In genomic region chr1:203655656-203656055, GRCh38 we compare ENCODE assay signal across 28 cellular contexts. TPM values are rescaled to one million over a fixed set of nuclear protein-coding genes. Genes with fewer than 3 reads are reported as not detected.
DNase-seq lines count a peak whose midpoint lies in the region; ATAC-seq and TF ChIP-seq lines count a peak whose summit lies in the region.
"Had no signal": no experiment of that assay in that cellular context is flagged by ENCODE, and none has a peak within 500 bp of the region (broad histone marks: within the 10 kb centered on the region; RNA-seq: fewer than 3 reads in every experiment).

No MANE protein-coding gene starts in this region.

- H3K4me3 Mint-ChIP-seq in activated CD4-positive, alpha-beta T cell treated with anti-CD3 and anti-CD28 coated beads for 36 hours = no peak overlapping the region
- no peak overlapping the region for H3K4me3 Mint-ChIP-seq in CD8-positive, alpha-beta T cell
- no peak overlapping the region for H3K4me3 Mint-ChIP-seq in activated T-helper 1 cell treated with anti-CD3 and anti-CD28 coated beads, Interleukin-12 subunit alpha, Interleukin-12 subunit beta, Interleukin-2, Interleukin-4 antibody, amounts not matched to agents 30 ng/mL and 10 ng/mL and 1 ng/mL, durations not matched to agents 14 hours and 24 hours and 36 hours
- no peak overlapping the region for H3K4me3 Mint-ChIP-seq in mesothelial cell of epicardium
- H3K4me3 Mint-ChIP-seq: activated B cell treated with CpG ODN at 0.5 μM for 24 hours; activated naive CD4-positive, alpha-beta T cell treated with anti-CD3 and anti-CD28 coated beads, Interleukin-2, amount 10 ng/mL, durations not matched to agents 7 days and 5 days; nephron had no signal

- POLR2A ChIA-PET in activated CD4-positive, alpha-beta T cell treated with anti-CD3 and anti-CD28 coated beads for 36 hours (lab: Charles Lee) = no interaction called here
- POLR2A ChIA-PET in CD8-positive, alpha-beta T cell (lab: Charles Lee) = interaction anchor here (1.3 kb wide), 1 partner anchor 30 kb away, joined by 3 read pairs; no protein-coding TSS in a partner anchor

- no peak for TF ChIP-seq CTCF in CD8-positive, alpha-beta T cell (IDR thresholded peaks at IDR 0.05)
- no peak for TF ChIP-seq CTCF in mesothelial cell of epicardium (IDR thresholded peaks at IDR 0.05; ENCODE audit: unreplicated experiment)
- no peak for TF ChIP-seq CTCF in adrenal gland (IDR thresholded peaks at IDR 0.05)
- TF ChIP-seq CTCF in vagina (IDR thresholded peaks at IDR 0.05) = no peak

- H3K27me3 ChIP-seq in CD8-positive, alpha-beta T cell (ENCODE audit: insufficient read depth, low read length) = no peaks in the 10 kb centered on the region
- H3K27me3 ChIP-seq in adrenal gland (no peaks in the 10 kb centered on the region), vagina (no peaks in the 10 kb centered on the region)
- H3K27me3 ChIP-seq: breast epithelium had no signal

- H3K4me1 Mint-ChIP-seq in activated CD4-positive, alpha-beta T cell treated with anti-CD3 and anti-CD28 coated beads for 36 hours = peaks cover 64% of the 10 kb centered on the region
- H3K4me1 Mint-ChIP-seq in CD8-positive, alpha-beta T cell (ENCODE audit: low read depth) = peaks cover 61% of the 10 kb centered on the region
- H3K4me1 Mint-ChIP-seq in activated T-helper 1 cell treated with anti-CD3 and anti-CD28 coated beads, Interleukin-12 subunit alpha, Interleukin-12 subunit beta, Interleukin-2, Interleukin-4 antibody, amounts not matched to agents 30 ng/mL and 10 ng/mL and 1 ng/mL, durations not matched to agents 14 hours and 24 hours and 36 hours (ENCODE audit: low read depth) = peaks cover 72% of the 10 kb centered on the region
- H3K4me1 Mint-ChIP-seq in mesothelial cell of epicardium = peaks cover 39% of the 10 kb centered on the region

- peak overlapping the region; percentile 44 for H3K27ac Mint-ChIP-seq in activated CD4-positive, alpha-beta T cell treated with anti-CD3 and anti-CD28 coated beads for 36 hours
- peak overlapping the region; percentile 71 for H3K27ac Mint-ChIP-seq in CD8-positive, alpha-beta T cell
- peak overlapping the region; percentile 43 for H3K27ac Mint-ChIP-seq in activated T-helper 1 cell treated with anti-CD3 and anti-CD28 coated beads, Interleukin-12 subunit alpha, Interleukin-12 subunit beta, Interleukin-2, Interleukin-4 antibody, amounts not matched to agents 30 ng/mL and 10 ng/mL and 1 ng/mL, durations not matched to agents 14 hours and 24 hours and 36 hours
- H3K27ac Mint-ChIP-seq in mesothelial cell of epicardium = peak overlapping the region; percentile 91
- H3K27ac Mint-ChIP-seq: activated B cell treated with CpG ODN at 0.5 μM for 24 hours had no signal

- H3K27me3 Mint-ChIP-seq in activated CD4-positive, alpha-beta T cell treated with anti-CD3 and anti-CD28 coated beads for 36 hours = no peaks in the 10 kb centered on the region
- H3K27me3 Mint-ChIP-seq in CD8-positive, alpha-beta T cell (ENCODE audit: low read depth) = no peaks in the 10 kb centered on the region
- H3K27me3 Mint-ChIP-seq in activated T-helper 1 cell treated with anti-CD3 and anti-CD28 coated beads, Interleukin-12 subunit alpha, Interleukin-12 subunit beta, Interleukin-2, Interleukin-4 antibody, amounts not matched to agents 30 ng/mL and 10 ng/mL and 1 ng/mL, durations not matched to agents 14 hours and 24 hours and 36 hours (ENCODE audit: insufficient read depth) = no peaks in the 10 kb centered on the region
- H3K27me3 Mint-ChIP-seq in mesothelial cell of epicardium (ENCODE audit: low read depth) = no peaks in the 10 kb centered on the region
- H3K27me3 Mint-ChIP-seq: activated B cell treated with CpG ODN at 0.5 μM for 24 hours; activated naive CD4-positive, alpha-beta T cell treated with anti-CD3 and anti-CD28 coated beads, Interleukin-2, amount 10 ng/mL, durations not matched to agents 7 days and 5 days; IgD-negative memory B cell had no signal

- intact Hi-C loops in activated CD4-positive, alpha-beta T cell treated with anti-CD3 and anti-CD28 coated beads for 36 hours (cut with DNase I, micrococcal nuclease) = no loop called here
- intact Hi-C loops in CD8-positive, alpha-beta T cell (cut with DNase I, micrococcal nuclease) = no loop called here
- intact Hi-C loops in activated T-helper 1 cell treated with anti-CD3 and anti-CD28 coated beads, Interleukin-12 subunit alpha, Interleukin-12 subunit beta, Interleukin-2, Interleukin-4 antibody, amounts not matched to agents 30 ng/mL and 10 ng/mL and 1 ng/mL, durations not matched to agents 14 hours and 24 hours and 36 hours (cut with micrococcal nuclease) = no loop called here
- intact Hi-C loops in adrenal gland (cut with DNase I) (no loop called here), vagina (cut with DNase I) (no loop called here)

- H3K27ac ChIP-seq in CD8-positive, alpha-beta T cell (ENCODE audit: low read depth, low read length) = no peak overlapping the region
- H3K27ac ChIP-seq in adrenal gland (no peak overlapping the region), vagina (no peak overlapping the region)
- H3K27ac ChIP-seq: breast epithelium, psoas muscle had no signal

- no peak for ATAC-seq in activated CD4-positive, alpha-beta T cell treated with anti-CD3 and anti-CD28 coated beads for 36 hours
- peak; percentile 30 for ATAC-seq in CD8-positive, alpha-beta T cell
- ATAC-seq: HCT116, left cardiac atrium, psoas muscle had no signal

- no peaks in the 10 kb centered on the region for H3K9me3 ChIP-seq in CD8-positive, alpha-beta T cell (ENCODE audit: low read length)
- H3K9me3 ChIP-seq in adrenal gland (replicated peaks in 1 of 3) (no peaks in the 10 kb centered on the region), vagina (no peaks in the 10 kb centered on the region)
- H3K9me3 ChIP-seq: breast epithelium, psoas muscle had no signal

- 74 to 85% (median 83%) methylated on average over 8 of the region's 8 CpGs for WGBS in adrenal gland, 4 donors

- H3K36me3 Mint-ChIP-seq in activated CD4-positive, alpha-beta T cell treated with anti-CD3 and anti-CD28 coated beads for 36 hours (ENCODE audit: low read depth) = no peaks in the 10 kb centered on the region
- H3K36me3 Mint-ChIP-seq in CD8-positive, alpha-beta T cell = peaks cover 3% of the 10 kb centered on the region
- H3K36me3 Mint-ChIP-seq in activated T-helper 1 cell treated with anti-CD3 and anti-CD28 coated beads, Interleukin-12 subunit alpha, Interleukin-12 subunit beta, Interleukin-2, Interleukin-4 antibody, amounts not matched to agents 30 ng/mL and 10 ng/mL and 1 ng/mL, durations not matched to agents 14 hours and 24 hours and 36 hours (ENCODE audit: low read depth) = peaks cover 9% of the 10 kb centered on the region
- peaks cover 9% of the 10 kb centered on the region for H3K36me3 Mint-ChIP-seq in mesothelial cell of epicardium

- H3K9me3 Mint-ChIP-seq in activated CD4-positive, alpha-beta T cell treated with anti-CD3 and anti-CD28 coated beads for 36 hours (ENCODE audit: low read depth) = no peaks in the 10 kb centered on the region
- no peaks in the 10 kb centered on the region for H3K9me3 Mint-ChIP-seq in CD8-positive, alpha-beta T cell
- H3K9me3 Mint-ChIP-seq in activated T-helper 1 cell treated with anti-CD3 and anti-CD28 coated beads, Interleukin-12 subunit alpha, Interleukin-12 subunit beta, Interleukin-2, Interleukin-4 antibody, amounts not matched to agents 30 ng/mL and 10 ng/mL and 1 ng/mL, durations not matched to agents 14 hours and 24 hours and 36 hours = no peaks in the 10 kb centered on the region
- H3K9me3 Mint-ChIP-seq in mesothelial cell of epicardium = no peaks in the 10 kb centered on the region
- H3K9me3 Mint-ChIP-seq: activated B cell treated with CpG ODN at 0.5 μM for 24 hours; activated naive CD4-positive, alpha-beta T cell treated with anti-CD3 and anti-CD28 coated beads, Interleukin-2, amount 10 ng/mL, durations not matched to agents 7 days and 5 days; IgD-negative memory B cell; nephron had no signal

- TF ChIP-seq POLR2A in adrenal gland (IDR thresholded peaks at IDR 0.05) = no peak
- TF ChIP-seq POLR2A in vagina (IDR thresholded peaks at IDR 0.05) = no peak

- H3K36me3 ChIP-seq in CD8-positive, alpha-beta T cell (ENCODE audit: insufficient read depth, low read length) = no peaks in the 10 kb centered on the region
- H3K36me3 ChIP-seq in adrenal gland (replicated peaks in 1 of 2) = no peaks in the 10 kb centered on the region
- no peaks in the 10 kb centered on the region for H3K36me3 ChIP-seq in vagina
- H3K36me3 ChIP-seq: breast epithelium had no signal

- H3K4me3 ChIP-seq in CD8-positive, alpha-beta T cell (ENCODE audit: low read depth, low read length) = no peak overlapping the region
- H3K4me3 ChIP-seq in adrenal gland = no peak overlapping the region
- no peak overlapping the region for H3K4me3 ChIP-seq in vagina
- H3K4me3 ChIP-seq: breast epithelium, lung, psoas muscle had no signal

- DNase-seq in activated CD4-positive, alpha-beta T cell treated with anti-CD3 and anti-CD28 coated beads for 36 hours = no peak
- DNase-seq in activated CD4-positive, alpha-beta T cell treated with anti-CD3 and anti-CD28 coated beads for 1 hour = no peak
- DNase-seq in CD8-positive, alpha-beta T cell = no peak
- no peak for DNase-seq in activated T-helper 1 cell treated with anti-CD3 and anti-CD28 coated beads, Interleukin-12 subunit alpha, Interleukin-12 subunit beta, Interleukin-2, Interleukin-4 antibody, amounts not matched to agents 30 ng/mL and 10 ng/mL and 1 ng/mL, durations not matched to agents 14 hours and 24 hours and 36 hours (ENCODE audit: low spot score)
- DNase-seq in mesothelial cell of epicardium (ENCODE audit: low spot score in 2 of 2, unreplicated experiment in 2 of 2) = no peak
- DNase-seq in adrenal gland = no peak
- DNase-seq in stimulated activated CD4-positive, alpha-beta T cell treated with anti-CD3 and anti-CD28 coated beads, Interleukin-12 subunit alpha, Interleukin-12 subunit beta, amount 100 ng/mL, for 4 hours = no peak
- DNase-seq in vagina (ENCODE audit: extremely low spot score in 2 of 2) = no peak
- DNase-seq: 8988T; activated B cell treated with CpG ODN at 0.5 μM for 24 hours; activated naive CD4-positive, alpha-beta T cell treated with anti-CD3 and anti-CD28 coated beads, Interleukin-2, amount 10 ng/mL, durations not matched to agents 7 days and 5 days; activated T-cell treated with anti-CD3 and anti-CD28 coated beads, Interleukin-2, amount 50 U/mL, for 1 hour; anterior cingulate cortex; C1 segment of cervical spinal cord; hypothalamus; left cardiac atrium; NCI-H1694; NCI-H82; psoas muscle; SIG-M5; stimulated activated CD4-positive, alpha-beta T cell treated with anti-CD3 and anti-CD28 coated beads, Interleukin-15, amount 100 ng/mL, for 24 hours; stimulated activated CD4-positive, alpha-beta T cell treated with anti-CD3 and anti-CD28 coated beads, Interleukin-4, amount 100 ng/mL, for 4 hours; substantia nigra had no signal

- H3K4me1 ChIP-seq in CD8-positive, alpha-beta T cell (ENCODE audit: insufficient read depth, low read length) = peaks cover 50% of the 10 kb centered on the region
- H3K4me1 ChIP-seq in adrenal gland (replicated peaks in 1 of 2) (peaks cover 18 to 33% of the 10 kb centered on the region in 2 donors), vagina (peaks cover 54% of the 10 kb centered on the region)
- H3K4me1 ChIP-seq: breast epithelium had no signal

- CTCF ChIA-PET in activated CD4-positive, alpha-beta T cell treated with anti-CD3 and anti-CD28 coated beads for 36 hours (lab: Charles Lee) = interaction anchor here (2.6 kb wide), 1 partner anchor 26 kb away, joined by 6 read pairs; no protein-coding TSS in a partner anchor
- CTCF ChIA-PET in CD8-positive, alpha-beta T cell (lab: Charles Lee) = no interaction called here

RNA-seq across cellular contexts. Expression of gene ATP2B4, which starts 29.0 kb away (rescaled TPM):
- 10 to 100 TPM; 36.2 to 38.8 TPM for total RNA-seq in activated CD4-positive, alpha-beta T cell treated with anti-CD3 and anti-CD28 coated beads for 36 hours
- 10 to 100 TPM; 10.6 to 12.0 TPM for total RNA-seq in CD8-positive, alpha-beta T cell
- total RNA-seq in activated T-helper 1 cell treated with anti-CD3 and anti-CD28 coated beads, Interleukin-12 subunit alpha, Interleukin-12 subunit beta, Interleukin-2, Interleukin-4 antibody, amounts not matched to agents 30 ng/mL and 10 ng/mL and 1 ng/mL, durations not matched to agents 14 hours and 24 hours and 36 hours = 47.4 and 49.8 TPM in 2 replicates
- total RNA-seq in mesothelial cell of epicardium (234 to 238 TPM (median 237 TPM) in 3 replicates), adrenal gland (100 to 1,000 TPM in 4 of 8 donors, 10 to 100 TPM in 4; 88.2 to 120 (median 102) TPM), vagina (101 TPM)
- 100 to 1,000 TPM in 1 of 3 donors, 10 to 100 TPM in 2; 38.5 to 161 (median 42.8) TPM for polyA plus RNA-seq in adrenal gland
